29 cellular contexts compared by ENCODE assay signal in the genomic region with DNA sequence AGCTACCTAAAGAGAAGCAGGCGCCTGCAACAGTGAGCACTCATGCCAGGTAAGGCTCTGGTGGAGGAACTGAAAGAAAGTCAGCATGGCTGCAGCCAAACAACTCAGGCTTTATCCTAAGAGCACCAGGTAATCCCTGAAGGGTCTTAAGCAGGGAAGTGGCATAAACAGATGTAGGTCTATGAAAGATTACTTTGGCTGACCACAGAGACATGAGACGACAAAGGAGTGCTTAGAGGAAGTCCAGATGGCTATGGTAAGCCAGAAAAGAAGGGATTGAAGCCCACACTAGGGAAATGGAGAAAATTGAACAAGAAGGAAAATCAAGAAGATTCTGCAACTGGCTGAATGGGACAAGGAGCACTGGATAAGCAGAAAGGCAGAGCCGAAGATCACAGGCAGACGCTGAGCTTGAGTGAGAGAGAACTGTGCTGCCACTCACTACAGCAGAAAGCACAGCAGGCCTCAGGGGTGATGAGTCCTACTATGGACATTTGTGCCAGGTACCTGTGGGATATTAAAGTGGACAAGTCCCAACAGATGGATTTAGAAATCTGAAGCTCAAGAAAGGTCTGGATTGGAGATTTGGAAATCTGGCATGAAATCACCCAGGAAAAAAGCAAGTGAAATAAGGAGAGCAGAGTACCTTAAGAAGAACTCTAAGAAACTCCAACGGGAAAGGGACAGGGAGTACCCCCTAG. TPM values are rescaled to one million over a fixed set of nuclear protein-coding genes. Genes with fewer than 3 reads are reported as not detected.
DNase-seq lines count a peak whose midpoint lies in the region; ATAC-seq and TF ChIP-seq lines count a peak whose summit lies in the region.
"Had no signal": no experiment of that assay in that cellular context is flagged by ENCODE, and none has a peak within 500 bp of the region (broad histone marks: within the 10 kb centered on the region; RNA-seq: fewer than 3 reads in every experiment).

No MANE protein-coding gene starts in this region.

- CTCF ChIA-PET in OCI-LY7 (lab: Charles Lee; ENCODE audit: unreplicated experiment), result interaction anchor here (0.6 kb wide), 1 partner anchor 140 kb away, joined by 3 read pairs; no protein-coding TSS in a partner anchor

- intact Hi-C loops in OCI-LY7 (cut with micrococcal nuclease; ENCODE audit: unreplicated experiment), result loop anchor here (2.0 kb wide), 1 partner anchor 18 kb away; no protein-coding TSS in a partner anchor

- peaks cover 1% of the 10 kb centered on the region for H3K36me3 Mint-ChIP-seq in activated naive CD8-positive, alpha-beta T cell treated with anti-CD3 and anti-CD28 coated beads for 36 hours
- peaks cover 11% of the 10 kb centered on the region for H3K36me3 Mint-ChIP-seq in activated naive CD8-positive, alpha-beta T cell treated with anti-CD3 and anti-CD28 coated beads, Interleukin-2, amount 50 U/mL, for 24 hours (ENCODE audit: low read depth)
- peaks cover 25% of the 10 kb centered on the region for H3K36me3 Mint-ChIP-seq in endothelial cell (ENCODE audit: low read depth, unreplicated experiment)
- peaks cover 19 to 35% of the 10 kb centered on the region in 2 donors for H3K36me3 Mint-ChIP-seq in stimulated activated naive B cell treated with anti-CD40 and anti-IgM and Interleukin-4, amounts not matched to agents 10 μg/mL and 1 μg/mL and 100 μg/mL, for 72 hours
- H3K36me3 Mint-ChIP-seq in immature natural killer cell, result peaks cover 9 to 26% (median 15%) of the 10 kb centered on the region in 3 donors

- H3K4me1 Mint-ChIP-seq in activated naive CD8-positive, alpha-beta T cell treated with anti-CD3 and anti-CD28 coated beads for 36 hours, result peaks cover 21% of the 10 kb centered on the region
- H3K4me1 Mint-ChIP-seq in activated naive CD8-positive, alpha-beta T cell treated with anti-CD3 and anti-CD28 coated beads, Interleukin-2, amount 50 U/mL, for 24 hours, result peaks cover 22% of the 10 kb centered on the region
- H3K4me1 Mint-ChIP-seq in endothelial cell (ENCODE audit: unreplicated experiment), result peaks cover 11% of the 10 kb centered on the region
- peaks cover 14 to 37% of the 10 kb centered on the region in 2 donors for H3K4me1 Mint-ChIP-seq in stimulated activated naive B cell treated with anti-CD40 and anti-IgM and Interleukin-4, amounts not matched to agents 10 μg/mL and 1 μg/mL and 100 μg/mL, for 72 hours
- peaks cover 11 to 33% of the 10 kb centered on the region in 2 donors for H3K4me1 Mint-ChIP-seq in immature natural killer cell

- no peaks in the 10 kb centered on the region for H3K27me3 Mint-ChIP-seq in activated naive CD8-positive, alpha-beta T cell treated with anti-CD3 and anti-CD28 coated beads for 36 hours
- H3K27me3 Mint-ChIP-seq in activated naive CD8-positive, alpha-beta T cell treated with anti-CD3 and anti-CD28 coated beads, Interleukin-2, amount 50 U/mL, for 24 hours, result no peaks in the 10 kb centered on the region
- H3K27me3 Mint-ChIP-seq in endothelial cell (ENCODE audit: unreplicated experiment), result peaks cover 5% of the 10 kb centered on the region
- no peaks in the 10 kb centered on the region for H3K27me3 Mint-ChIP-seq in stimulated activated naive B cell treated with anti-CD40 and anti-IgM and Interleukin-4, amounts not matched to agents 10 μg/mL and 1 μg/mL and 100 μg/mL, for 72 hours
- H3K27me3 Mint-ChIP-seq in immature natural killer cell (ENCODE audit: low read depth in 3 of 3), result peaks cover 0 to 4% (median 0%) of the 10 kb centered on the region in 3 donors

- peak overlapping the region; percentile 40 for H3K27ac Mint-ChIP-seq in activated naive CD8-positive, alpha-beta T cell treated with anti-CD3 and anti-CD28 coated beads for 36 hours
- no peak overlapping the region for H3K27ac Mint-ChIP-seq in activated naive CD8-positive, alpha-beta T cell treated with anti-CD3 and anti-CD28 coated beads, Interleukin-2, amount 50 U/mL, for 24 hours
- H3K27ac Mint-ChIP-seq in endothelial cell (ENCODE audit: unreplicated experiment) (no peak overlapping the region), immature natural killer cell (peak overlapping the region in 1 of 6 donors; percentile 13)
- peak overlapping the region; percentile 49 for H3K27ac Mint-ChIP-seq in stimulated activated naive B cell treated with anti-CD40 and anti-IgM and Interleukin-4, amounts not matched to agents 10 μg/mL and 1 μg/mL and 100 μg/mL, for 72 hours
- H3K27ac Mint-ChIP-seq: activated CD8-positive, alpha-beta T cell treated with anti-CD3 and anti-CD28 coated beads, Interleukin-2, amount 10 ng/mL, durations not matched to agents 7 days and 5 days; activated naive CD4-positive, alpha-beta T cell treated with anti-CD3 and anti-CD28 coated beads, Interleukin-2, amount 10 ng/mL, durations not matched to agents 7 days and 5 days had no signal

- POLR2A ChIA-PET in OCI-LY7 (lab: Charles Lee), result interaction anchor here (0.5 kb wide), 1 partner anchor 502 kb away, joined by 3 read pairs; no protein-coding TSS in a partner anchor

- H4K20me1 ChIP-seq in OCI-LY7 (ENCODE audit: insufficient read depth, low read length), result peaks cover 6% of the 10 kb centered on the region; the same call in 1 of the 2 replicates

- H3K27ac ChIP-seq in OCI-LY7 (ENCODE audit: low read depth, low read length, poor library complexity, severe bottlenecking), result peak overlapping the region; percentile 0
- H3K27ac ChIP-seq: foreskin keratinocyte, SK-N-MC, spleen, stomach had no signal

- H3K4me3 Mint-ChIP-seq in activated naive CD8-positive, alpha-beta T cell treated with anti-CD3 and anti-CD28 coated beads for 36 hours, result no peak overlapping the region
- H3K4me3 Mint-ChIP-seq in activated naive CD8-positive, alpha-beta T cell treated with anti-CD3 and anti-CD28 coated beads, Interleukin-2, amount 50 U/mL, for 24 hours, result no peak overlapping the region
- H3K4me3 Mint-ChIP-seq in endothelial cell (ENCODE audit: unreplicated experiment), result peak overlapping the region; percentile 43
- H3K4me3 Mint-ChIP-seq in stimulated activated naive B cell treated with anti-CD40 and anti-IgM and Interleukin-4, amounts not matched to agents 10 μg/mL and 1 μg/mL and 100 μg/mL, for 72 hours, result no peak overlapping the region
- no peak overlapping the region for H3K4me3 Mint-ChIP-seq in immature natural killer cell
- H3K4me3 Mint-ChIP-seq: activated CD8-positive, alpha-beta T cell treated with anti-CD3 and anti-CD28 coated beads, Interleukin-2, amount 10 ng/mL, durations not matched to agents 7 days and 5 days; activated naive CD4-positive, alpha-beta T cell treated with anti-CD3 and anti-CD28 coated beads, Interleukin-2, amount 10 ng/mL, durations not matched to agents 7 days and 5 days had no signal

- H3K36me3 ChIP-seq in OCI-LY7 (ENCODE audit: insufficient read depth, low read length), result peaks cover 45% of the 10 kb centered on the region

- no peak for TF ChIP-seq CTCF in OCI-LY7 (conservative IDR thresholded peaks at IDR 0.05; ENCODE audit: low read length)
- no peak for TF ChIP-seq CTCF in endothelial cell (IDR thresholded peaks at IDR 0.05; ENCODE audit: unreplicated experiment)

- BruUV-seq in OCI-LY7 (replicated peaks; lab: Mats Ljungman, UMichigan), result no TSS peak

- peaks cover 16% of the 10 kb centered on the region for H3K79me2 ChIP-seq in OCI-LY7 (ENCODE audit: insufficient read depth, low read depth, low read length)

- peaks cover 23% of the 10 kb centered on the region for H3K4me1 ChIP-seq in OCI-LY7 (ENCODE audit: insufficient read depth, low read length, poor library complexity, severe bottlenecking)

- H3K9me3 ChIP-seq in OCI-LY7 (ENCODE audit: low read length), result no peaks in the 10 kb centered on the region
- H3K9me3 ChIP-seq: spleen, stomach had no signal

- peak overlapping the region; percentile 9 for H3K4me2 ChIP-seq in OCI-LY7 (ENCODE audit: low read length)

- H2AFZ ChIP-seq in OCI-LY7 (ENCODE audit: low read length), result no peak overlapping the region

- H3K9me3 Mint-ChIP-seq in activated naive CD8-positive, alpha-beta T cell treated with anti-CD3 and anti-CD28 coated beads for 36 hours, result no peaks in the 10 kb centered on the region
- no peaks in the 10 kb centered on the region for H3K9me3 Mint-ChIP-seq in activated naive CD8-positive, alpha-beta T cell treated with anti-CD3 and anti-CD28 coated beads, Interleukin-2, amount 50 U/mL, for 24 hours
- H3K9me3 Mint-ChIP-seq in endothelial cell (ENCODE audit: unreplicated experiment) (no peaks in the 10 kb centered on the region), immature natural killer cell (no peaks in the 10 kb centered on the region)
- no peaks in the 10 kb centered on the region for H3K9me3 Mint-ChIP-seq in stimulated activated naive B cell treated with anti-CD40 and anti-IgM and Interleukin-4, amounts not matched to agents 10 μg/mL and 1 μg/mL and 100 μg/mL, for 72 hours
- H3K9me3 Mint-ChIP-seq: activated naive CD4-positive, alpha-beta T cell treated with anti-CD3 and anti-CD28 coated beads, Interleukin-2, amount 10 ng/mL, durations not matched to agents 7 days and 5 days had no signal

- H3K9me2 ChIP-seq in OCI-LY7 (ENCODE audit: insufficient read depth, low read length), result no peaks in the 10 kb centered on the region

- no peak for DNase-seq in activated naive CD8-positive, alpha-beta T cell treated with anti-CD3 and anti-CD28 coated beads for 36 hours
- no peak for DNase-seq in activated naive CD8-positive, alpha-beta T cell treated with anti-CD3 and anti-CD28 coated beads, Interleukin-2, amount 50 U/mL, for 24 hours
- DNase-seq in OCI-LY7 (ENCODE audit: low spot score) (peak; percentile 57), endothelial cell (ENCODE audit: low spot score) (no peak), immature natural killer cell (no peak), T-helper 1 cell (no peak), NCI-H69 (lab: John Stamatoyannopoulos, UW) (no peak)
- no peak for DNase-seq in stimulated activated naive B cell treated with anti-CD40 and anti-IgM and Interleukin-4, amounts not matched to agents 10 μg/mL and 1 μg/mL and 100 μg/mL, for 72 hours
- DNase-seq: activated CD8-positive, alpha-beta T cell treated with anti-CD3 and anti-CD28 coated beads, Interleukin-2, amount 10 ng/mL, durations not matched to agents 7 days and 5 days; activated naive CD4-positive, alpha-beta T cell treated with anti-CD3 and anti-CD28 coated beads, Interleukin-2, amount 10 ng/mL, durations not matched to agents 7 days and 5 days; activated T-cell treated with anti-CD3 and anti-CD28 coated beads, Interleukin-2, amount 50 U/mL, for 1 hour; aorta; central memory CD4-positive, alpha-beta T cell; hippocampal formation; NCI-H1105 treated with DMSO at 0.1 percent for 48 hours; NCI-H2029 treated with DMSO at 0.1 percent for 48 hours; NCI-H446 treated with DMSO at 0.1 percent for 48 hours; occipital lobe; RPMI8226; spleen; stimulated activated CD4-positive, alpha-beta T cell treated with anti-CD3 and anti-CD28 coated beads, Interleukin-4, amount 100 ng/mL, for 24 hours; stomach; T-helper 9 cell; trophoblast cell had no signal

- H3K4me3 ChIP-seq in OCI-LY7 (ENCODE audit: low read depth, low read length, poor library complexity, severe bottlenecking), result no peak overlapping the region
- H3K4me3 ChIP-seq: SK-N-MC, spleen, stomach had no signal

- ATAC-seq in activated naive CD8-positive, alpha-beta T cell treated with anti-CD3 and anti-CD28 coated beads, Interleukin-2, amount 50 U/mL, for 24 hours, result no peak
- no peak for ATAC-seq in stimulated activated naive B cell treated with anti-CD40 and anti-IgM and Interleukin-4, amounts not matched to agents 10 μg/mL and 1 μg/mL and 100 μg/mL, for 72 hours (replicated peaks)
- ATAC-seq: activated CD4-positive, CD25-positive, alpha-beta regulatory T cell treated with anti-CD3 and anti-CD28 coated beads, Interleukin-2, amount 50 U/mL, for 24 hours; activated CD8-positive, alpha-beta T cell treated with anti-CD3 and anti-CD28 coated beads, Interleukin-2, amount 10 ng/mL, durations not matched to agents 7 days and 5 days; foreskin keratinocyte had no signal

RNA-seq across cellular contexts. Expression of a gene that starts 4.2 kb away (rescaled TPM):
- 10 to 100 TPM; 13.2 to 14.6 TPM for total RNA-seq in activated naive CD8-positive, alpha-beta T cell treated with anti-CD3 and anti-CD28 coated beads for 36 hours
- total RNA-seq in OCI-LY7 (2014; rRNA removed; shearing (Covaris generic)), result 13.4 and 15.1 TPM in 2 replicates
- total RNA-seq in OCI-LY7 (2022), result 30.6 and 31.1 TPM in 2 replicates
- total RNA-seq in endothelial cell (ENCODE audit: unreplicated experiment), result 41.2 TPM
- 10 to 100 TPM in 2 of 3 donors, 1 to 10 TPM in 1; 6.5 to 13.0 (median 10.3) TPM for polyA plus RNA-seq in immature natural killer cell

RNA-seq across cellular contexts. Expression of a gene that starts 47.2 kb away (rescaled TPM):
- 1 to 10 TPM in 1 of 2 experiments, under 1 TPM in 1; 0.97 to 1.1 TPM for total RNA-seq in activated naive CD8-positive, alpha-beta T cell treated with anti-CD3 and anti-CD28 coated beads for 36 hours
- 5.9 and 8.3 TPM in 2 replicates for total RNA-seq in OCI-LY7 (2014; rRNA removed; shearing (Covaris generic))
- total RNA-seq in OCI-LY7 (2022) (20.5 and 22.6 TPM in 2 replicates), endothelial cell (ENCODE audit: unreplicated experiment) (1.4 TPM)
- polyA plus RNA-seq in immature natural killer cell, result 1 to 10 TPM in 1 of 3 donors, under 1 TPM in 2; 0.27 to 1.3 (median 0.38) TPM
- total RNA-seq: A172, H4 had no signal

Comparison
In these comparisons a context has a peak if more than half of its experiments do, and no peak if none do; other contexts are left out.
1. H3K27ac Mint-ChIP-seq: peak in activated naive CD8-positive, alpha-beta T cell treated with anti-CD3 and anti-CD28 coated beads for 36 hours (single experiment) and stimulated activated naive B cell treated with anti-CD40 and anti-IgM and Interleukin-4, amounts not matched to agents 10 μg/mL and 1 μg/mL and 100 μg/mL, for 72 hours (single experiment); none in activated naive CD8-positive, alpha-beta T cell treated with anti-CD3 and anti-CD28 coated beads, Interleukin-2, amount 50 U/mL, for 24 hours (single experiment) and endothelial cell (single experiment).